ENCODE assay signal across 8 cellular contexts in genomic region chr13:50081106-50081898, GRCh38.
A peak's percentile ranks its signal among the peaks of the same experiment; 100 is the strongest.
DNase-seq lines count a peak whose midpoint lies in the region; ATAC-seq and TF ChIP-seq lines count a peak whose summit lies in the region.

No MANE protein-coding gene starts in this region.

- H3K4me3 ChIP-seq in SJSA1 (peak overlapping the region; percentile 77), hepatocyte (peak overlapping the region; percentile 55), skeletal muscle cell (ENCODE audit: low read depth, low read length) (peak overlapping the region; percentile 77)

- POLR2A ChIA-PET in activated naive CD8-positive, alpha-beta T cell treated with anti-CD3 and anti-CD28 coated beads, Interleukin-2, amount 10 ng/mL, durations not matched to agents 7 days and 5 days (lab: Charles Lee): interaction anchor here (0.7 to 10.3 kb wide), 15 partner anchors 10 to 834 kb away, joined by 3 to 224 read pairs (median 6); partner anchors contain the start of genes RNASEH2B and TRIM13

- H3K9me2 ChIP-seq in hepatocyte (replicated peaks; ENCODE audit: insufficient read depth): no peaks in the 10 kb centered on the region

- H3K27ac Mint-ChIP-seq in activated naive CD8-positive, alpha-beta T cell treated with anti-CD3 and anti-CD28 coated beads, Interleukin-2, amount 10 ng/mL, durations not matched to agents 7 days and 5 days: peak overlapping the region; percentile 100

- peak overlapping the region; percentile 100 for H3K4me3 Mint-ChIP-seq in activated naive CD8-positive, alpha-beta T cell treated with anti-CD3 and anti-CD28 coated beads, Interleukin-2, amount 10 ng/mL, durations not matched to agents 7 days and 5 days

- H3K4me2 ChIP-seq in hepatocyte: peak overlapping the region; percentile 81

- peaks cover 24% of the 10 kb centered on the region for H3K36me3 ChIP-seq in SJSA1
- no peaks in the 10 kb centered on the region for H3K36me3 ChIP-seq in hepatocyte (replicated peaks; ENCODE audit: insufficient read depth, low read depth)

- WGBS in hepatocyte (ENCODE audit: low lambda C conversion rate, missing lambda C conversion rate): 1% methylated on average over 45 of the region's 71 CpGs

- H3K79me2 ChIP-seq in hepatocyte: peaks cover 68% of the 10 kb centered on the region

- peak; percentile 32 for TF ChIP-seq CTCF in hepatocyte (IDR thresholded peaks at IDR 0.05; ENCODE audit: poor library complexity)

- H3K27me3 Mint-ChIP-seq in activated naive CD8-positive, alpha-beta T cell treated with anti-CD3 and anti-CD28 coated beads, Interleukin-2, amount 10 ng/mL, durations not matched to agents 7 days and 5 days: no peaks in the 10 kb centered on the region

- H3K27ac ChIP-seq in SJSA1 (peak overlapping the region; percentile 99), hepatocyte (peak overlapping the region; percentile 77)

- no peaks in the 10 kb centered on the region for H3K9me3 Mint-ChIP-seq in activated naive CD8-positive, alpha-beta T cell treated with anti-CD3 and anti-CD28 coated beads, Interleukin-2, amount 10 ng/mL, durations not matched to agents 7 days and 5 days

- H2AFZ ChIP-seq in hepatocyte: peak overlapping the region; percentile 36

- peaks cover 31% of the 10 kb centered on the region for H3K4me1 Mint-ChIP-seq in activated naive CD8-positive, alpha-beta T cell treated with anti-CD3 and anti-CD28 coated beads, Interleukin-2, amount 10 ng/mL, durations not matched to agents 7 days and 5 days

- ATAC-seq in HG03097 (IDR thresholded peaks at IDR 0.05; ENCODE audit: low FRiP score, unreplicated experiment): peak; percentile 14
- ATAC-seq in activated naive CD8-positive, alpha-beta T cell treated with anti-CD3 and anti-CD28 coated beads, Interleukin-2, amount 10 ng/mL, durations not matched to agents 7 days and 5 days (ENCODE audit: low read depth): peak; percentile 23

- H3K9me3 ChIP-seq in SJSA1 (replicated peaks): no peaks in the 10 kb centered on the region
- H3K9me3 ChIP-seq in hepatocyte (ENCODE audit: low read depth): no peaks in the 10 kb centered on the region

- no peaks in the 10 kb centered on the region for H4K20me1 ChIP-seq in hepatocyte (ENCODE audit: insufficient read depth, poor library complexity, severe bottlenecking)

- H3K36me3 Mint-ChIP-seq in activated naive CD8-positive, alpha-beta T cell treated with anti-CD3 and anti-CD28 coated beads, Interleukin-2, amount 10 ng/mL, durations not matched to agents 7 days and 5 days: peaks cover 13% of the 10 kb centered on the region

- no peaks in the 10 kb centered on the region for H3K27me3 ChIP-seq in SJSA1 (replicated peaks)
- H3K27me3 ChIP-seq in hepatocyte: no peaks in the 10 kb centered on the region

- DNase-seq in NCI-H748 (lab: John Stamatoyannopoulos, UW; ENCODE audit: unreplicated experiment) (peak; percentile 74), NCI-H748 treated with DMSO at 0.1 percent for 48 hours (lab: John Stamatoyannopoulos, UW) (no peak), SJSA1 (ENCODE audit: low read depth in 1 of 2, low spot score in 2 of 2) (peak; percentile 66), hepatocyte (ENCODE audit: low spot score) (peak; percentile 71), skeletal muscle cell (ENCODE audit: low read depth) (no peak), inferior parietal cortex (ENCODE audit: extremely low spot score) (no peak)
- peak; percentile 73 for DNase-seq in activated naive CD8-positive, alpha-beta T cell treated with anti-CD3 and anti-CD28 coated beads, Interleukin-2, amount 10 ng/mL, durations not matched to agents 7 days and 5 days

- H3K4me1 ChIP-seq in SJSA1 (replicated peaks) (no peaks in the 10 kb centered on the region), hepatocyte (ENCODE audit: insufficient read depth) (peaks cover 5% of the 10 kb centered on the region)

Comparison
In these comparisons a context has a peak if more than half of its experiments do, and no peak if none do; other contexts are left out.
1. DNase-seq: peak in NCI-H748 (single experiment), SJSA1 (2 of 2), activated naive CD8-positive, alpha-beta T cell treated with anti-CD3 and anti-CD28 coated beads, Interleukin-2, amount 10 ng/mL, durations not matched to agents 7 days and 5 days (single experiment) and hepatocyte (single experiment); none in NCI-H748 treated with DMSO at 0.1 percent for 48 hours (single experiment), skeletal muscle cell (single experiment) and inferior parietal cortex (single experiment).
2. Peak in every context shown above with its lines, with median percentiles within 50 percentile points of each other: H3K4me3 ChIP-seq.